In genomic region chr4:85933306-85933640, GRCh38 we compare ENCODE assay signal across 1 cellular context.
TF ChIP-seq lines count a peak whose summit lies in the region.

No MANE protein-coding gene starts in this region.

TF ChIP-seq in GM23338, 12 proteins besides CTCF, POLR2A, EP300 and RAD21 (continued from another document):
- TF ChIP-seq ETS1 (IDR thresholded peaks at IDR 0.05) (no peak), CREB1 (CRISPR knock-in tag; IDR thresholded peaks at IDR 0.05; ENCODE audit: low read depth) (no peak), STAT1 (IDR thresholded peaks at IDR 0.05; ENCODE audit: unreplicated experiment) (no peak), ZNF331 (CRISPR knock-in tag; IDR thresholded peaks at IDR 0.05; ENCODE audit: low read depth) (no peak), JUNB (IDR thresholded peaks at IDR 0.05; ENCODE audit: unreplicated experiment) (no peak), POLR2AphosphoS5 (IDR thresholded peaks at IDR 0.05; ENCODE audit: low read depth) (no peak), ZNF114 (CRISPR knock-in tag; IDR thresholded peaks at IDR 0.05) (no peak), REST (IDR thresholded peaks at IDR 0.05; ENCODE audit: unreplicated experiment) (no peak)
TF ChIP-seq in GM23338: peak in this region for 0.
